Comparison of ENCODE assay signal across 1 cellular context in genomic region chr7:35799846-35800717, GRCh38.
TF ChIP-seq lines count a peak whose summit lies in the region.

No MANE protein-coding gene starts in this region.

TF ChIP-seq in HepG2, 621 proteins besides CTCF, POLR2A, EP300 and RAD21 (continued from another document and continues in another):
- 0 out of 2 replicates have a peak, but pooled peaks have one; percentile 20 for TF ChIP-seq ZXDC (CRISPR knock-in tag; IDR thresholded peaks at IDR 0.05)
- 0 out of 2 replicates have a peak, but pooled peaks have one; percentile 33 for TF ChIP-seq ATF7-NPFF (CRISPR knock-in tag; IDR thresholded peaks at IDR 0.05; ENCODE audit: low read depth)
- TF ChIP-seq ARID5B (CRISPR knock-in tag; IDR thresholded peaks at IDR 0.05) = no peak; the same call in 1 of the 2 replicates
- no peak for TF ChIP-seq ZNF432 (CRISPR knock-in tag; IDR thresholded peaks at IDR 0.05; ENCODE audit: borderline replicate concordance)
- TF ChIP-seq NFYC (CRISPR knock-in tag; IDR thresholded peaks at IDR 0.05) = no peak
- no peak for TF ChIP-seq ZNF318 (CRISPR knock-in tag; IDR thresholded peaks at IDR 0.05)
- no peak for TF ChIP-seq SMAD3 (CRISPR knock-in tag; IDR thresholded peaks at IDR 0.05)
- no peak for TF ChIP-seq ZNF513 (CRISPR knock-in tag; conservative IDR thresholded peaks at IDR 0.05)
- no peak for TF ChIP-seq RBM39 (IDR thresholded peaks at IDR 0.05; ENCODE audit: low read depth, low read length, poor library complexity, severe bottlenecking)
- no peak for TF ChIP-seq MEIS1 (CRISPR knock-in tag; IDR thresholded peaks at IDR 0.05; ENCODE audit: borderline replicate concordance)
- no peak for TF ChIP-seq ZNF382 (CRISPR knock-in tag; IDR thresholded peaks at IDR 0.05; ENCODE audit: borderline replicate concordance)
- no peak for TF ChIP-seq ZNF230 (CRISPR knock-in tag; IDR thresholded peaks at IDR 0.05)
- no peak for TF ChIP-seq BRF2 (CRISPR knock-in tag; IDR thresholded peaks at IDR 0.05)
- no peak for TF ChIP-seq RNF219 (CRISPR knock-in tag; IDR thresholded peaks at IDR 0.05)
- TF ChIP-seq ZNF670 (CRISPR knock-in tag; IDR thresholded peaks at IDR 0.05; ENCODE audit: borderline replicate concordance) = no peak
- no peak for TF ChIP-seq ZNF367 (CRISPR knock-in tag; IDR thresholded peaks at IDR 0.05; ENCODE audit: borderline replicate concordance)
- TF ChIP-seq TAF1 (CRISPR knock-in tag; IDR thresholded peaks at IDR 0.05) = no peak
- no peak for TF ChIP-seq ZNF646 (CRISPR knock-in tag; IDR thresholded peaks at IDR 0.05)
- TF ChIP-seq ZNF619 (CRISPR knock-in tag; IDR thresholded peaks at IDR 0.05) = no peak; the same call in 1 of the 2 replicates
